Comparison of ENCODE assay signal across 7 cellular contexts in the genomic region with DNA sequence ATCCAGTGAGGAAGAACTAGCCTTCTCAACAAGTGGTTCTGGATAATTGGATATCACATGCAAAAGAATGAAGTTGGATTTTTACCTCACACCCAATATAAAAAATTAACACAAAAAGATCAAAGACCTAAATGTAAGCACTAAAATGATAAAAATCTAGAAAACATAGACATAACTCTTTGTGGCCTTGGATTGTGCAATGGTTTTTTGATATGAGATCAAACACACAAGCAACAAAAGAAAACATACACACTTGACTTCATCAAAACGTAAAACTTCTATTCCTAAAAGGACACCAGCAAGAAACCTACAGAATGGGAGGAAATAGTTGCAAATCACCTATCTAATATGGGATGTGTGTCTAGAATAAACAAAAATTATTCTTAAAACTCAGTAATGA.
"Had no signal": no experiment of that assay in that cellular context is flagged by ENCODE, and none has a peak within 500 bp of the region (broad histone marks: within the 10 kb centered on the region; RNA-seq: fewer than 3 reads in every experiment).

No MANE protein-coding gene starts in this region.

- H3K36me3 ChIP-seq: HAP-1 had no signal

- H3K27ac ChIP-seq: GM23248 had no signal

- H3K9ac ChIP-seq: GM23248 had no signal

- H2AFZ ChIP-seq: GM23248 had no signal

- DNase-seq: GM23248, GOT3, H7, KG1 had no signal

- FAIRE-seq: HTR-8/SVneo had no signal

- H3K9me3 ChIP-seq: HAP-1 had no signal

- H3K4me3 ChIP-seq: GM23248, HAP-1 had no signal

- ATAC-seq: HCT116 had no signal
